Comparison of ENCODE assay signal across 11 cellular contexts in genomic region chr2:120576509-120577474, GRCh38.
DNase-seq lines count a peak whose midpoint lies in the region; ATAC-seq and TF ChIP-seq lines count a peak whose summit lies in the region.
"Had no signal": no experiment of that assay in that cellular context is flagged by ENCODE, and none has a peak within 500 bp of the region (broad histone marks: within the 10 kb centered on the region; RNA-seq: fewer than 3 reads in every experiment).

No MANE protein-coding gene starts in this region.

- peak overlapping the region; percentile 36 for H3K4me3 ChIP-seq in HUES48 (ENCODE audit: low read depth, low read length)
- peak overlapping the region; percentile 63 for H3K4me3 ChIP-seq in iPS-20b (ENCODE audit: low read length)
- peak overlapping the region; percentile 36 to 52 for H3K4me3 ChIP-seq in tibial artery

- TF ChIP-seq CTCF in chondrocyte (IDR thresholded peaks at IDR 0.05): no peak
- TF ChIP-seq CTCF in tibial artery (IDR thresholded peaks at IDR 0.05): no peak
- TF ChIP-seq CTCF in Calu3 (IDR thresholded peaks at IDR 0.05; ENCODE audit: unreplicated experiment): no peak

- H3K27me3 Mint-ChIP-seq in chondrocyte (ENCODE audit: low read depth) (peaks cover 44% of the 10 kb centered on the region), Calu3 (ENCODE audit: unreplicated experiment) (peaks cover 96% of the 10 kb centered on the region)

- H3K27ac ChIP-seq in HUES48 (ENCODE audit: low read depth, low read length) (no peak overlapping the region), iPS-20b (ENCODE audit: low read length) (no peak overlapping the region), tibial artery (peak overlapping the region in 1 of 2 donors; percentile 44)

- H3K9me3 ChIP-seq in HUES48 (ENCODE audit: control insufficient read depth, insufficient read depth, low read length): no peaks in the 10 kb centered on the region
- no peaks in the 10 kb centered on the region for H3K9me3 ChIP-seq in iPS-20b (ENCODE audit: insufficient read depth, low read depth, low read length)
- no peaks in the 10 kb centered on the region for H3K9me3 ChIP-seq in tibial artery

- H3K27ac Mint-ChIP-seq in chondrocyte (ENCODE audit: unreplicated experiment) (no peak overlapping the region), Calu3 (ENCODE audit: unreplicated experiment) (no peak overlapping the region)
- H3K27ac Mint-ChIP-seq: mesothelial cell of epicardium had no signal

- DNase-seq in chondrocyte (ENCODE audit: low spot score) (peak; percentile 82), tibial artery (no peak), SIG-M5 (lab: John Stamatoyannopoulos, UW) (no peak), Calu3 (no peak)
- DNase-seq: activated T-cell treated with anti-CD3 and anti-CD28 coated beads for 4 hours, NCI-H2107, T-helper 1 cell had no signal

- H3K36me3 ChIP-seq in HUES48 (ENCODE audit: control insufficient read depth, insufficient read depth, low read length) (no peaks in the 10 kb centered on the region), iPS-20b (ENCODE audit: insufficient read depth, low read depth, low read length) (no peaks in the 10 kb centered on the region), tibial artery (no peaks in the 10 kb centered on the region)

- no peak for ATAC-seq in GM18870 (IDR thresholded peaks at IDR 0.05; ENCODE audit: unreplicated experiment)

- H3K9ac ChIP-seq in HUES48 (ENCODE audit: low read depth, low read length) (no peak overlapping the region), iPS-20b (ENCODE audit: low read depth, low read length) (no peak overlapping the region)

- intact Hi-C loops in tibial artery (cut with DNase I; ENCODE audit: low total_unique reads) (no loop called here), Calu3 (cut with micrococcal nuclease; ENCODE audit: unreplicated experiment) (no loop called here)

- H3K4me3 Mint-ChIP-seq in chondrocyte (ENCODE audit: unreplicated experiment) (no peak overlapping the region), Calu3 (ENCODE audit: low read depth, unreplicated experiment) (no peak overlapping the region)
- H3K4me3 Mint-ChIP-seq: mesothelial cell of epicardium had no signal

- no peaks in the 10 kb centered on the region for H3K36me3 Mint-ChIP-seq in chondrocyte (ENCODE audit: low read depth)
- no peaks in the 10 kb centered on the region for H3K36me3 Mint-ChIP-seq in Calu3 (ENCODE audit: insufficient read depth, unreplicated experiment)
- H3K36me3 Mint-ChIP-seq: mesothelial cell of epicardium had no signal

- H3K4me1 Mint-ChIP-seq in chondrocyte (ENCODE audit: low read depth) (no peaks in the 10 kb centered on the region), Calu3 (ENCODE audit: low read depth, unreplicated experiment) (no peaks in the 10 kb centered on the region)
- H3K4me1 Mint-ChIP-seq: mesothelial cell of epicardium had no signal

- H3K4me1 ChIP-seq in HUES48 (ENCODE audit: control insufficient read depth, insufficient read depth, low read length) (peaks cover 18% of the 10 kb centered on the region), iPS-20b (ENCODE audit: insufficient read depth, low read length) (peaks cover 14% of the 10 kb centered on the region), tibial artery (peaks cover 0 to 12% (median 9%) of the 10 kb centered on the region in 4 donors)

- BruUV-seq in Calu3 (replicated peaks; lab: Mats Ljungman, UMichigan): no TSS peak

- CTCF ChIA-PET in Calu3 (lab: Charles Lee): no interaction called here

- H3K9me3 Mint-ChIP-seq in chondrocyte (ENCODE audit: low read depth) (no peaks in the 10 kb centered on the region), Calu3 (ENCODE audit: low read depth, unreplicated experiment) (no peaks in the 10 kb centered on the region)
- H3K9me3 Mint-ChIP-seq: mesothelial cell of epicardium had no signal

- H3K27me3 ChIP-seq in HUES48 (ENCODE audit: control insufficient read depth, insufficient read depth, low read length) (peaks cover 95% of the 10 kb centered on the region), iPS-20b (ENCODE audit: insufficient read depth, low read length) (peaks cover 100% of the 10 kb centered on the region), tibial artery (peaks cover 0 to 4% of the 10 kb centered on the region in 2 donors)
